Comparison of ENCODE assay signal across 1 cellular context in genomic region chr18:42514522-42514921, GRCh38.
TF ChIP-seq lines count a peak whose summit lies in the region.

No MANE protein-coding gene starts in this region.

TF ChIP-seq in GM23338, 12 proteins besides CTCF, POLR2A, EP300 and RAD21 (continued from another document):
- no peak for TF ChIP-seq ZNF462 (CRISPR knock-in tag; IDR thresholded peaks at IDR 0.05)
- no peak for TF ChIP-seq ZNF331 (CRISPR knock-in tag; IDR thresholded peaks at IDR 0.05; ENCODE audit: low read depth)
- no peak for TF ChIP-seq POLR2AphosphoS5 (IDR thresholded peaks at IDR 0.05; ENCODE audit: low read depth)
- TF ChIP-seq JUNB (IDR thresholded peaks at IDR 0.05; ENCODE audit: unreplicated experiment), result no peak
- TF ChIP-seq EZH2phosphoT487 (IDR thresholded peaks at IDR 0.05; ENCODE audit: unreplicated experiment), result no peak
- no peak for TF ChIP-seq ETS1 (IDR thresholded peaks at IDR 0.05)
- TF ChIP-seq ZNF114 (CRISPR knock-in tag; IDR thresholded peaks at IDR 0.05), result no peak
- no peak for TF ChIP-seq EZH2 (IDR thresholded peaks at IDR 0.05; ENCODE audit: low read depth, unreplicated experiment)
- no peak for TF ChIP-seq NANOG (IDR thresholded peaks at IDR 0.05; ENCODE audit: borderline replicate concordance)
- no peak for TF ChIP-seq REST (IDR thresholded peaks at IDR 0.05; ENCODE audit: unreplicated experiment)
- TF ChIP-seq STAT1 (IDR thresholded peaks at IDR 0.05; ENCODE audit: unreplicated experiment), result no peak
